ENCODE assay signal across 8 cellular contexts in genomic region chr14:68786491-68787234, GRCh38. TPM values are rescaled to one million over a fixed set of nuclear protein-coding genes. Genes with fewer than 3 reads are reported as not detected.
A peak's percentile ranks its signal among the peaks of the same experiment; 100 is the strongest.
DNase-seq lines count a peak whose midpoint lies in the region; ATAC-seq and TF ChIP-seq lines count a peak whose summit lies in the region.

No MANE protein-coding gene starts in this region.

- H3K27me3 ChIP-seq in OCI-LY3 (ENCODE audit: low read depth, low read length) (no peaks in the 10 kb centered on the region), ectodermal cell (ENCODE audit: control insufficient read depth, insufficient read depth, low read length, poor library complexity, severe bottlenecking) (no peaks in the 10 kb centered on the region)

- no peak for ATAC-seq in HG03175 (IDR thresholded peaks at IDR 0.05; ENCODE audit: unreplicated experiment)

- no peak overlapping the region for H3K4me3 ChIP-seq in OCI-LY3 (ENCODE audit: low read length)
- no peak overlapping the region for H3K4me3 ChIP-seq in ectodermal cell (ENCODE audit: insufficient read depth, low read depth, low read length)

- H4K20me1 ChIP-seq in OCI-LY3 (ENCODE audit: insufficient read depth, low read length) = peaks cover 42% of the 10 kb centered on the region

- peaks cover 33% of the 10 kb centered on the region for H3K79me2 ChIP-seq in OCI-LY3 (ENCODE audit: low read length)

- H2AFZ ChIP-seq in OCI-LY3 (ENCODE audit: low read depth, low read length) = no peak overlapping the region

- in situ Hi-C loops in KBM-7 (cut with MboI; ENCODE audit: low pct_unique_long_range_greater_than_20kb, low sequenced_read_pairs) = no loop called here

- H3K9me3 ChIP-seq in OCI-LY3 (ENCODE audit: insufficient read depth, low read length) = no peaks in the 10 kb centered on the region
- H3K9me3 ChIP-seq in ectodermal cell (ENCODE audit: control insufficient read depth, low read length) = no peaks in the 10 kb centered on the region

- H3K4me2 ChIP-seq in OCI-LY3 (ENCODE audit: low read length) = peak overlapping the region; percentile 15; the same call in 1 of the 2 replicates

- H3K27ac ChIP-seq in OCI-LY3 (ENCODE audit: low read length) = peak overlapping the region; percentile 56
- H3K27ac ChIP-seq in ectodermal cell (ENCODE audit: insufficient read depth, low read depth, low read length, poor library complexity, severe bottlenecking) = peak overlapping the region; percentile 21

- no peak for TF ChIP-seq CTCF in OCI-LY3 (IDR thresholded peaks at IDR 0.05; ENCODE audit: low read depth, low read length)

- H3K36me3 ChIP-seq in OCI-LY3 (replicated peaks; ENCODE audit: low read depth, low read length) (peaks cover 49% of the 10 kb centered on the region), ectodermal cell (ENCODE audit: control insufficient read depth, insufficient read depth, low read length) (peaks cover 32% of the 10 kb centered on the region)

- DNase-seq in CD1c-positive myeloid dendritic cell (ENCODE audit: extremely low spot score) (peak; percentile 71), myocyte (ENCODE audit: low read depth) (peak; percentile 84), putamen (ENCODE audit: low spot score) (no peak), KBM-7 (no peak)
- no peak for DNase-seq in NK-92 treated with Interleukin-12 subunit alpha and Interleukin-12 subunit beta, amount 100 ng/mL, for 24 hours (lab: John Stamatoyannopoulos, UW)

- WGBS in ectodermal cell, 2 experiments = 73 to 82% methylated on average over 7 of the region's 7 CpGs

- peaks cover 65% of the 10 kb centered on the region for H3K4me1 ChIP-seq in OCI-LY3 (ENCODE audit: low read length)
- peaks cover 13% of the 10 kb centered on the region for H3K4me1 ChIP-seq in ectodermal cell (ENCODE audit: control insufficient read depth, insufficient read depth, low read length)

- H3K9ac ChIP-seq in OCI-LY3 (ENCODE audit: low read length) = no peak overlapping the region

RNA-seq across cellular contexts. Expression of gene ZFP36L1, which starts 6.2 kb away (rescaled TPM):
- polyA plus RNA-seq in ectodermal cell (2013, experiment 1 of 4) = 248 TPM
- 221 TPM for polyA plus RNA-seq in ectodermal cell (2013, experiment 2 of 4)
- polyA plus RNA-seq in ectodermal cell (2013, experiment 3 of 4) = 219 TPM
- 219 TPM for polyA plus RNA-seq in ectodermal cell (2013, experiment 4 of 4)
- 194 and 260 TPM in 2 replicates for total RNA-seq in myocyte
- polyA plus RNA-seq in myocyte (2012) = 234 TPM

Comparison
In these comparisons a context has a peak if more than half of its experiments do, and no peak if none do; other contexts are left out.
1. DNase-seq: peak in CD1c-positive myeloid dendritic cell (single experiment) and myocyte (single experiment); none in putamen (single experiment), NK-92 treated with Interleukin-12 subunit alpha and Interleukin-12 subunit beta, amount 100 ng/mL, for 24 hours (single experiment) and KBM-7 (single experiment).